In the genomic region with DNA sequence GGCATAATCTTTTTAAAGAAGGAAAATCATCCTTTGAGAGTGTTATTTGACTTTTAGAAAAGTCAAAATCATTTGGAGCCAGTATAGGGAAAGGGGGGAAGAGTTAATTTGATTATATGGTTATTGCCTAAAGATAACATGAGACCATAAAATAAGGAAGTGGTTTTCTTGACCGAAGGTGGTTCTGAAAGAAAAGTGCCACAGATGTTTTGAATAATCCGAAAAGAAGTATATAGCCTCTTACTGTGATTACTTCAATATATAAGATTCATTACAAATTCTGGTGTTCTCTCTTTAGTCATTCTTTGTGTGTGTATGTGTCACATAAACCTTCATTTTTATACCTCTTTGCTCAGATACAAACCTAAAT, we compare ENCODE assay signal across 9 cellular contexts. TPM values are rescaled to one million over a fixed set of nuclear protein-coding genes. Genes with fewer than 3 reads are reported as not detected.
A peak's percentile ranks its signal among the peaks of the same experiment; 100 is the strongest.
DNase-seq lines count a peak whose midpoint lies in the region; ATAC-seq, FAIRE-seq and TF ChIP-seq lines count a peak whose summit lies in the region.
"Had no signal": no experiment of that assay in that cellular context is flagged by ENCODE, and none has a peak within 500 bp of the region (broad histone marks: within the 10 kb centered on the region; RNA-seq: fewer than 3 reads in every experiment).

No MANE protein-coding gene starts in this region.

- no peak for ATAC-seq in activated B cell treated with CpG ODN at 0.5 μM for 24 hours (ENCODE audit: low read depth)

- no peak for TF ChIP-seq CTCF in activated B cell treated with CpG ODN at 0.5 μM for 24 hours (IDR thresholded peaks at IDR 0.05)
- TF ChIP-seq CTCF in suprapubic skin (IDR thresholded peaks at IDR 0.05), result no peak

- no peak for TF ChIP-seq POLR2A in suprapubic skin (IDR thresholded peaks at IDR 0.05)

- no peak for TF ChIP-seq EP300 in suprapubic skin (IDR thresholded peaks at IDR 0.05)

- H3K36me3 ChIP-seq in suprapubic skin, result peaks cover 29% of the 10 kb centered on the region

- H3K36me3 Mint-ChIP-seq in activated T-cell treated with anti-CD3 and anti-CD28 coated beads, Interleukin-2, amount 50 U/mL, for 24 hours (ENCODE audit: low read depth), result peaks cover 76% of the 10 kb centered on the region
- H3K36me3 Mint-ChIP-seq in activated B cell treated with CpG ODN at 0.5 μM for 24 hours (ENCODE audit: low read depth), result peaks cover 59% of the 10 kb centered on the region

- 48% methylated on average over 2 of the region's 2 CpGs for WGBS in suprapubic skin

- H3K27me3 ChIP-seq in suprapubic skin, result no peaks in the 10 kb centered on the region

- CTCF ChIA-PET in activated B cell treated with CpG ODN at 0.5 μM for 24 hours (lab: Charles Lee), result interaction anchor here (0.9 kb wide), 1 partner anchor 31 kb away, joined by 3 read pairs; no protein-coding TSS in a partner anchor

- peak overlapping the region; percentile 85; the same call in 1 of the 2 replicates for H3K4me3 ChIP-seq in iPS-18c (ENCODE audit: insufficient read depth, low read depth, low read length)
- peak overlapping the region; percentile 95 for H3K4me3 ChIP-seq in suprapubic skin

- H3K4me1 Mint-ChIP-seq in activated T-cell treated with anti-CD3 and anti-CD28 coated beads, Interleukin-2, amount 50 U/mL, for 24 hours (ENCODE audit: low read depth), result peaks cover 53% of the 10 kb centered on the region
- peaks cover 48% of the 10 kb centered on the region for H3K4me1 Mint-ChIP-seq in activated B cell treated with CpG ODN at 0.5 μM for 24 hours

- H3K4me3 Mint-ChIP-seq in activated T-cell treated with anti-CD3 and anti-CD28 coated beads, Interleukin-2, amount 50 U/mL, for 24 hours, result peak overlapping the region; percentile 94
- H3K4me3 Mint-ChIP-seq in activated B cell treated with CpG ODN at 0.5 μM for 24 hours, result peak overlapping the region; percentile 94

- no peak for FAIRE-seq in frontal cortex (lab: Jason Lieb, UNC)

- intact Hi-C loops in activated B cell treated with CpG ODN at 0.5 μM for 24 hours (cut with micrococcal nuclease), result loop anchor here (2.0 kb wide), 2 partner anchors 45 to 567 kb away; a partner anchor contains a TSS

- H3K27ac ChIP-seq in suprapubic skin (no peak overlapping the region), caudate nucleus (ENCODE audit: low read depth, low read length) (no peak overlapping the region)

- H3K27ac Mint-ChIP-seq in activated T-cell treated with anti-CD3 and anti-CD28 coated beads, Interleukin-2, amount 50 U/mL, for 24 hours, result peak overlapping the region; percentile 98
- peak overlapping the region; percentile 97 for H3K27ac Mint-ChIP-seq in activated B cell treated with CpG ODN at 0.5 μM for 24 hours

- no peaks in the 10 kb centered on the region for H3K9me3 ChIP-seq in iPS-18c (ENCODE audit: control insufficient read depth, insufficient read depth, low read length)
- no peaks in the 10 kb centered on the region for H3K9me3 ChIP-seq in suprapubic skin

- H3K4me1 ChIP-seq in suprapubic skin, result peaks cover 34% of the 10 kb centered on the region

- no peaks in the 10 kb centered on the region for H3K27me3 Mint-ChIP-seq in activated T-cell treated with anti-CD3 and anti-CD28 coated beads, Interleukin-2, amount 50 U/mL, for 24 hours
- H3K27me3 Mint-ChIP-seq in activated B cell treated with CpG ODN at 0.5 μM for 24 hours, result no peaks in the 10 kb centered on the region

- DNase-seq in activated T-cell treated with anti-CD3 and anti-CD28 coated beads, Interleukin-2, amount 50 U/mL, for 24 hours, result no peak
- no peak for DNase-seq in activated T-cell treated with anti-CD3 and anti-CD28 coated beads for 4 hours
- no peak for DNase-seq in activated B cell treated with CpG ODN at 0.5 μM for 24 hours
- DNase-seq in suprapubic skin (ENCODE audit: low spot score in 2 of 2), result no peak
- no peak for DNase-seq in caudate nucleus (lab: John Stamatoyannopoulos, UW)
- DNase-seq in GM19238 (ENCODE audit: insufficient read length, low spot score), result no peak
- DNase-seq in frontal cortex (ENCODE audit: low spot score in 2 of 2), result no peak

- H3K9me3 Mint-ChIP-seq in activated T-cell treated with anti-CD3 and anti-CD28 coated beads, Interleukin-2, amount 50 U/mL, for 24 hours, result no peaks in the 10 kb centered on the region
- no peaks in the 10 kb centered on the region for H3K9me3 Mint-ChIP-seq in activated B cell treated with CpG ODN at 0.5 μM for 24 hours

- POLR2A ChIA-PET in activated B cell treated with CpG ODN at 0.5 μM for 24 hours (lab: Charles Lee), result interaction anchor here (1.4 to 6.1 kb wide), 5 partner anchors 38 to 986 kb away, joined by 4 to 66 read pairs (median 16); a partner anchor contains a TSS

RNA-seq across cellular contexts. Expression of a gene that starts 1.1 kb away (rescaled TPM):
- total RNA-seq in activated B cell treated with CpG ODN at 0.5 μM for 24 hours, result 51.3 and 52.5 TPM in 2 replicates
- total RNA-seq in suprapubic skin, result 10 to 100 TPM; 30.3 to 35.9 (median 30.9) TPM
- total RNA-seq in frontal cortex, result 31.4 TPM

RNA-seq across cellular contexts. Expression of a gene that starts 4.5 kb away (rescaled TPM):
- total RNA-seq in activated B cell treated with CpG ODN at 0.5 μM for 24 hours (11.9 and 15.4 TPM in 2 replicates), suprapubic skin (10 to 100 TPM; 16.6 to 19.8 (median 17.6) TPM), frontal cortex (32.2 TPM)

RNA-seq across cellular contexts. Expression of a gene that starts 27.4 kb away (rescaled TPM):
- total RNA-seq in activated B cell treated with CpG ODN at 0.5 μM for 24 hours, result 4.0 and 4.6 TPM in 2 replicates
- total RNA-seq in suprapubic skin, result 1 to 10 TPM; 2.2 to 6.7 (median 3.6) TPM
- total RNA-seq in frontal cortex, result 1.6 TPM

RNA-seq across cellular contexts. Expression of a gene that starts 41.2 kb away (rescaled TPM):
- total RNA-seq in activated B cell treated with CpG ODN at 0.5 μM for 24 hours (not detected in 2 replicates), suprapubic skin (under 1 TPM in 2 of 4 donors, not detected in 2; 0.30 to 0.97 TPM), frontal cortex (not detected)
- total RNA-seq: Daoy had no signal
